14 cellular contexts compared by ENCODE assay signal in genomic region chr10:43843331-43844101, GRCh38.
DNase-seq lines count a peak whose midpoint lies in the region; ATAC-seq and TF ChIP-seq lines count a peak whose summit lies in the region.
"Had no signal": no experiment of that assay in that cellular context is flagged by ENCODE, and none has a peak within 500 bp of the region (broad histone marks: within the 10 kb centered on the region; RNA-seq: fewer than 3 reads in every experiment).

No MANE protein-coding gene starts in this region.

- peaks cover 4% of the 10 kb centered on the region for H3K27me3 ChIP-seq in adipocyte (replicated peaks; ENCODE audit: control insufficient read depth, insufficient read depth, low read length)
- H3K27me3 ChIP-seq in skeletal muscle satellite cell (ENCODE audit: control insufficient read depth, insufficient read depth, low read length): no peaks in the 10 kb centered on the region

- H3K9ac ChIP-seq in adipocyte (ENCODE audit: low read length) (no peak overlapping the region), skeletal muscle satellite cell (ENCODE audit: low read depth, low read length) (peak overlapping the region; percentile 15)

- CTCF ChIA-PET in HEK293T (lab: Yijun Ruan, JAX): no interaction called here

- H3K4me1 ChIP-seq in adipocyte (ENCODE audit: control insufficient read depth, insufficient read depth, low read length): peaks cover 38% of the 10 kb centered on the region
- H3K4me1 ChIP-seq in skeletal muscle satellite cell (ENCODE audit: control insufficient read depth, insufficient read depth, low read length): peaks cover 49% of the 10 kb centered on the region

- POLR2A ChIA-PET in HEK293T (lab: Yijun Ruan, JAX): no interaction called here

- H3K4me3 ChIP-seq in adipocyte (ENCODE audit: low read length) (peak overlapping the region; percentile 34), skeletal muscle satellite cell (ENCODE audit: low read length) (peak overlapping the region; percentile 2)

- no peak for ATAC-seq in HG02642 (IDR thresholded peaks at IDR 0.05; ENCODE audit: poor library complexity, unreplicated experiment)

- DNase-seq in GM04503 (ENCODE audit: low read depth): peak; percentile 68
- DNase-seq in adipocyte (ENCODE audit: low read depth): peak; percentile 85
- DNase-seq in cardiac septum (ENCODE audit: low spot score): peak; percentile 75
- no peak for DNase-seq in HEK293T (ENCODE audit: extremely low spot score)
- no peak for DNase-seq in activated CD4-positive, alpha-beta T cell treated with anti-CD3 and anti-CD28 coated beads for 4 hours
- DNase-seq in NCI-H1930 (lab: John Stamatoyannopoulos, UW): no peak
- DNase-seq: activated T-cell treated with anti-CD3 and anti-CD28 coated beads, Interleukin-2, amount 50 U/mL, for 72 hours; cortex of kidney; GOT3; stimulated activated CD4-positive, alpha-beta T cell treated with anti-CD3 and anti-CD28 coated beads, Interleukin-4, amount 100 ng/mL, for 4 hours; T-helper 9 cell had no signal

- intact Hi-C loops in cardiac septum (cut with DNase I): no loop called here

- no peaks in the 10 kb centered on the region for H3K9me3 ChIP-seq in adipocyte (ENCODE audit: control insufficient read depth, low read length)
- H3K9me3 ChIP-seq in skeletal muscle satellite cell (replicated peaks; ENCODE audit: low read length): no peaks in the 10 kb centered on the region
- H3K9me3 ChIP-seq: neutrophil had no signal

- H3K36me3 ChIP-seq in adipocyte (ENCODE audit: control insufficient read depth, insufficient read depth, low read length, severe bottlenecking) (no peaks in the 10 kb centered on the region), skeletal muscle satellite cell (ENCODE audit: insufficient read depth, low read length) (no peaks in the 10 kb centered on the region)
- H3K36me3 ChIP-seq: neutrophil had no signal

- peak overlapping the region; percentile 58 for H3K4me2 ChIP-seq in skeletal muscle satellite cell (ENCODE audit: low read length)

TF ChIP-seq in HEK293T, 16 proteins besides CTCF, POLR2A, EP300 and RAD21:
- TF ChIP-seq TARDBP (IDR thresholded peaks at IDR 0.05) (no peak), NFRKB (IDR thresholded peaks at IDR 0.05) (no peak), ARNT (IDR thresholded peaks at IDR 0.05) (no peak)

Comparison
In these comparisons a context has a peak if more than half of its experiments do, and no peak if none do; other contexts are left out.
1. DNase-seq: peak in GM04503 (single experiment), adipocyte (single experiment) and cardiac septum (single experiment); none in HEK293T (single experiment), activated CD4-positive, alpha-beta T cell treated with anti-CD3 and anti-CD28 coated beads for 4 hours (0 of 2) and NCI-H1930 (0 of 2).